Comparison of ENCODE assay signal across 21 cellular contexts in the genomic region with DNA sequence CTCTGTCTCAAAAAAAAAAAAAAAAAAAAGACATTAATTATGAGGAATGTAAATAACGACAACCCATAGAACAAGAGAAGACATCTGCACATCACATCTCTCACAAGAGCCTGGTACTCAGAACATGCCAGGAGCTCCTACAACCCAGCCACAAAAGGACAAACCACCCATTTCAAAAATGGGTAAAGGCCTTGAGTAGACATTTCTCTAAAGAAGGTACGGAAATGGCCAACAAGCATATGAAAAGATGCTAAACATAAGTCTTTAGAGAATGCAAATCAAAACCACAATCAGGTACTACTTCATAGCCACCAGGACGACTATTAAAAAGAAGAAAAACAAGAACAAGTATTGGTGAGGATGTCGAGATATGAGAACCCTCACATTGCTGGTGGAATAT. TPM values are rescaled to one million over a fixed set of nuclear protein-coding genes. Genes with fewer than 3 reads are reported as not detected.
DNase-seq lines count a peak whose midpoint lies in the region; ATAC-seq, FAIRE-seq and TF ChIP-seq lines count a peak whose summit lies in the region.
"Had no signal": no experiment of that assay in that cellular context is flagged by ENCODE, and none has a peak within 500 bp of the region (broad histone marks: within the 10 kb centered on the region; RNA-seq: fewer than 3 reads in every experiment).

No MANE protein-coding gene starts in this region.

- H2AFZ ChIP-seq in Karpas-422 (ENCODE audit: low read length) (no peak overlapping the region), SU-DHL-6 (ENCODE audit: low read depth, low read length, severe bottlenecking) (no peak overlapping the region), osteoblast (ENCODE audit: low read length) (no peak overlapping the region)
- H2AFZ ChIP-seq: GM23248 had no signal

- TF ChIP-seq CTCF in SU-DHL-6 (IDR thresholded peaks at IDR 0.05; ENCODE audit: insufficient read depth, low read length, poor library complexity, severe bottlenecking) (no peak), osteoblast (IDR thresholded peaks at IDR 0.05; ENCODE audit: extremely low read depth, low read depth, low read length) (no peak)

- no peaks in the 10 kb centered on the region for H3K27me3 ChIP-seq in Karpas-422 (ENCODE audit: low read length)
- no peaks in the 10 kb centered on the region for H3K27me3 ChIP-seq in SU-DHL-6 (ENCODE audit: low read length)
- peaks cover 5% of the 10 kb centered on the region for H3K27me3 ChIP-seq in osteoblast (ENCODE audit: insufficient read depth, low read length)

- peaks cover 13% of the 10 kb centered on the region for H3F3A ChIP-seq in SU-DHL-6 (ENCODE audit: insufficient read depth)

- H3K9me2 ChIP-seq in Karpas-422 (replicated peaks; ENCODE audit: insufficient read depth, low read length) = no peaks in the 10 kb centered on the region
- no peaks in the 10 kb centered on the region for H3K9me2 ChIP-seq in SU-DHL-6 (replicated peaks; ENCODE audit: insufficient read depth, low read length)

- H3K4me3 ChIP-seq in Karpas-422 (ENCODE audit: low read length) = no peak overlapping the region
- H3K4me3 ChIP-seq in SU-DHL-6 (ENCODE audit: insufficient read depth, low read length, poor library complexity, severe bottlenecking) = no peak overlapping the region
- no peak overlapping the region for H3K4me3 ChIP-seq in osteoblast (ENCODE audit: insufficient read depth, low read length)
- H3K4me3 ChIP-seq: GM12878, GM23248 had no signal

- TF ChIP-seq POLR2A in GM12891 (IDR thresholded peaks at IDR 0.05; ENCODE audit: low read depth, low read length) = no peak

- ATAC-seq in GM21381 (IDR thresholded peaks at IDR 0.05; ENCODE audit: unreplicated experiment) (no peak), GM21423 (IDR thresholded peaks at IDR 0.05; ENCODE audit: unreplicated experiment) (no peak), HG03280 (IDR thresholded peaks at IDR 0.05; ENCODE audit: unreplicated experiment) (no peak)
- ATAC-seq: GM12878 had no signal

- H3K4me1 ChIP-seq in Karpas-422 (ENCODE audit: low read length) (peaks cover 57% of the 10 kb centered on the region), osteoblast (ENCODE audit: insufficient read depth, low read length) (no peaks in the 10 kb centered on the region)

- peak overlapping the region; percentile 4; the same call in 1 of the 2 replicates for H3K9ac ChIP-seq in Karpas-422 (ENCODE audit: low read length)
- H3K9ac ChIP-seq in SU-DHL-6 (ENCODE audit: low read length) = no peak overlapping the region
- H3K9ac ChIP-seq: GM23248 had no signal

- no peaks in the 10 kb centered on the region for H3K9me3 ChIP-seq in Karpas-422 (ENCODE audit: low read length)
- H3K9me3 ChIP-seq in SU-DHL-6 (ENCODE audit: insufficient read depth, low read length) = no peaks in the 10 kb centered on the region
- H3K9me3 ChIP-seq in osteoblast (ENCODE audit: low read depth, low read length) = no peaks in the 10 kb centered on the region

- H3K4me2 ChIP-seq in Karpas-422 (ENCODE audit: low read depth, low read length, poor library complexity, severe bottlenecking) (peak overlapping the region; percentile 36), SU-DHL-6 (ENCODE audit: low read depth, low read length, poor library complexity, severe bottlenecking) (peak overlapping the region; percentile 42), osteoblast (ENCODE audit: insufficient read depth, low read length) (no peak overlapping the region)

- no peaks in the 10 kb centered on the region for H3K79me2 ChIP-seq in Karpas-422 (ENCODE audit: low read length)
- H3K79me2 ChIP-seq in SU-DHL-6 (ENCODE audit: insufficient read depth, low read length) = no peaks in the 10 kb centered on the region
- H3K79me2 ChIP-seq in osteoblast (ENCODE audit: insufficient read depth, low read length) = no peaks in the 10 kb centered on the region

- peak; percentile 57 for FAIRE-seq in GM12891 (lab: Jason Lieb, UNC)
- FAIRE-seq: GM12878, GM18507, H1 had no signal

- H4K20me1 ChIP-seq in Karpas-422 (ENCODE audit: insufficient read depth, low read depth, low read length) (no peaks in the 10 kb centered on the region), SU-DHL-6 (ENCODE audit: low read depth, low read length) (no peaks in the 10 kb centered on the region), osteoblast (ENCODE audit: insufficient read depth, low read length) (peaks cover 19% of the 10 kb centered on the region)

- H3K27ac ChIP-seq in Karpas-422 (ENCODE audit: low read length) (peak overlapping the region; percentile 35), SU-DHL-6 (ENCODE audit: low read depth, low read length) (peak overlapping the region; percentile 87), osteoblast (ENCODE audit: low read depth, low read length) (no peak overlapping the region)
- H3K27ac ChIP-seq: GM23248 had no signal

- DNase-seq in GM12891 (ENCODE audit: insufficient read length, low spot score) (no peak), Karpas-422 (peak; percentile 68), osteoblast (ENCODE audit: insufficient read length, low spot score, missing footprints) (peak; percentile 53)
- DNase-seq: C1 segment of cervical spinal cord; Calu3; CD4-positive, alpha-beta memory T cell; COR-L47; DMS53; DND-41; EL; GDM1; GM23248; H7; HCEC 1CT had no signal

- H3K36me3 ChIP-seq in Karpas-422 (ENCODE audit: insufficient read depth, low read length) (peaks cover 25% of the 10 kb centered on the region), SU-DHL-6 (ENCODE audit: low read length) (no peaks in the 10 kb centered on the region), osteoblast (ENCODE audit: insufficient read depth, low read length) (peaks cover 37% of the 10 kb centered on the region)

TF ChIP-seq in GM12891, 5 proteins besides CTCF, POLR2A, EP300 and RAD21:
- TF ChIP-seq POLR2AphosphoS5 (IDR thresholded peaks at IDR 0.05; ENCODE audit: low read depth, low read length) (no peak), POU2F2 (IDR thresholded peaks at IDR 0.05; ENCODE audit: low read depth, low read length) (no peak), TAF1 (IDR thresholded peaks at IDR 0.05; ENCODE audit: low read depth, low read length) (no peak), PAX5 (IDR thresholded peaks at IDR 0.05; ENCODE audit: insufficient read depth, low read length, severe bottlenecking) (no peak), SPI1 (IDR thresholded peaks at IDR 0.05; ENCODE audit: low read depth, low read length) (no peak)

RNA-seq across cellular contexts. Expression of a gene that starts 13.3 kb away (rescaled TPM):
- 0.50 TPM for polyA plus RNA-seq in GM12891 (2012; ENCODE audit: low read depth, missing spikeins)
- total RNA-seq in Karpas-422 (2014; rRNA removed; shearing (Covaris generic); ENCODE audit: low replicate concordance) = 7.7 and 16.7 TPM in 2 replicates
- under 0.01 and 0.29 TPM in 2 replicates for total RNA-seq in osteoblast
- total RNA-seq: GM23248 had no signal
- polyA plus RNA-seq: GM23248 had no signal
